In genomic region chr14:58297762-58298476, GRCh38 we compare ENCODE assay signal across 8 cellular contexts. TPM values are rescaled to one million over a fixed set of nuclear protein-coding genes. Genes with fewer than 3 reads are reported as not detected.
A peak's percentile ranks its signal among the peaks of the same experiment; 100 is the strongest.
DNase-seq lines count a peak whose midpoint lies in the region; ATAC-seq and TF ChIP-seq lines count a peak whose summit lies in the region.

No MANE protein-coding gene starts in this region.

- H3K27ac ChIP-seq in WERI-Rb-1 (peak overlapping the region; percentile 99), caudate nucleus (ENCODE audit: low read depth, low read length) (peak overlapping the region; percentile 99)

- TF ChIP-seq CTCF in AG04449 (IDR thresholded peaks at IDR 0.05; ENCODE audit: insufficient read depth, low read length, missing control alignments), result no peak
- no peak for TF ChIP-seq CTCF in WERI-Rb-1 (IDR thresholded peaks at IDR 0.05; ENCODE audit: low read depth, low read length)

- H3K27ac Mint-ChIP-seq in immature natural killer cell, result no peak overlapping the region

- H3K36me3 Mint-ChIP-seq in immature natural killer cell, result peaks cover under 1 to 12% (median 8%) of the 10 kb centered on the region in 3 donors

- H3K9me3 Mint-ChIP-seq in immature natural killer cell, result no peaks in the 10 kb centered on the region

- peak; percentile 100 for DNase-seq in AG04449 (ENCODE audit: low read depth, low spot score)
- peak; percentile 98 for DNase-seq in NCI-H2196 (lab: John Stamatoyannopoulos, UW; ENCODE audit: unreplicated experiment)
- DNase-seq in WERI-Rb-1, result peak; percentile 99
- peak; percentile 90 to 100 (median 98) for DNase-seq in caudate nucleus (lab: John Stamatoyannopoulos, UW)
- peak; percentile 99 for DNase-seq in immature natural killer cell
- DNase-seq in smooth muscle cell of the brain vasculature (ENCODE audit: low read depth, low spot score), result peak; percentile 99

- POLR2A ChIA-PET in AG04449 (lab: Yijun Ruan, JAX), result interaction anchor here (0.6 to 1.4 kb wide), 5 partner anchors 10 to 98 kb away, joined by 3 to 6 read pairs (median 3); partner anchors contain the start of genes ACTR10 and PSMA3

- H3K36me3 ChIP-seq in WERI-Rb-1, result peaks cover 41% of the 10 kb centered on the region

- H3K4me3 ChIP-seq in AG04449 (ENCODE audit: low read depth, low read length) (peak overlapping the region; percentile 94), WERI-Rb-1 (ENCODE audit: low read depth, low read length) (peak overlapping the region; percentile 98)

- H3K9me3 ChIP-seq in WERI-Rb-1 (ENCODE audit: severe bottlenecking), result no peaks in the 10 kb centered on the region

- H3K4me3 Mint-ChIP-seq in immature natural killer cell, result no peak overlapping the region

- H3K27me3 ChIP-seq in WERI-Rb-1 (ENCODE audit: insufficient read depth, low read depth, severe bottlenecking), result no peaks in the 10 kb centered on the region

- peak; percentile 87 for ATAC-seq in GM18870 (IDR thresholded peaks at IDR 0.05; ENCODE audit: unreplicated experiment)
- ATAC-seq in HG03108 (IDR thresholded peaks at IDR 0.05; ENCODE audit: unreplicated experiment), result peak; percentile 84

- peaks cover 22 to 35% of the 10 kb centered on the region in 2 donors for H3K4me1 Mint-ChIP-seq in immature natural killer cell

- H3K27me3 Mint-ChIP-seq in immature natural killer cell (ENCODE audit: low read depth in 3 of 3), result peaks cover 3 to 7% (median 7%) of the 10 kb centered on the region in 3 donors

- CTCF ChIA-PET in AG04449 (lab: Yijun Ruan, JAX), result interaction anchor here (0.9 to 2.6 kb wide), 3 partner anchors 14 to 98 kb away, joined by 3 to 7 read pairs (median 3); partner anchors contain the start of gene TOMM20L

RNA-seq across cellular contexts. Expression of gene ARID4A, which starts 0.4 kb away (rescaled TPM):
- 10 to 100 TPM in 2 of 3 donors, 1 to 10 TPM in 1; 2.6 to 29.9 (median 13.3) TPM for polyA plus RNA-seq in immature natural killer cell

RNA-seq across cellular contexts. Expression of gene PSMA3, which starts 53.3 kb away (rescaled TPM):
- 100 to 1,000 TPM; 133 to 258 (median 167) TPM for polyA plus RNA-seq in immature natural killer cell

Comparison
In these comparisons a context has a peak if more than half of its experiments do, and no peak if none do; other contexts are left out.
1. Peak in every context shown above with its lines: DNase-seq, ATAC-seq, H3K4me3 ChIP-seq and H3K27ac ChIP-seq.